ENCODE assay signal across 8 cellular contexts in the genomic region with DNA sequence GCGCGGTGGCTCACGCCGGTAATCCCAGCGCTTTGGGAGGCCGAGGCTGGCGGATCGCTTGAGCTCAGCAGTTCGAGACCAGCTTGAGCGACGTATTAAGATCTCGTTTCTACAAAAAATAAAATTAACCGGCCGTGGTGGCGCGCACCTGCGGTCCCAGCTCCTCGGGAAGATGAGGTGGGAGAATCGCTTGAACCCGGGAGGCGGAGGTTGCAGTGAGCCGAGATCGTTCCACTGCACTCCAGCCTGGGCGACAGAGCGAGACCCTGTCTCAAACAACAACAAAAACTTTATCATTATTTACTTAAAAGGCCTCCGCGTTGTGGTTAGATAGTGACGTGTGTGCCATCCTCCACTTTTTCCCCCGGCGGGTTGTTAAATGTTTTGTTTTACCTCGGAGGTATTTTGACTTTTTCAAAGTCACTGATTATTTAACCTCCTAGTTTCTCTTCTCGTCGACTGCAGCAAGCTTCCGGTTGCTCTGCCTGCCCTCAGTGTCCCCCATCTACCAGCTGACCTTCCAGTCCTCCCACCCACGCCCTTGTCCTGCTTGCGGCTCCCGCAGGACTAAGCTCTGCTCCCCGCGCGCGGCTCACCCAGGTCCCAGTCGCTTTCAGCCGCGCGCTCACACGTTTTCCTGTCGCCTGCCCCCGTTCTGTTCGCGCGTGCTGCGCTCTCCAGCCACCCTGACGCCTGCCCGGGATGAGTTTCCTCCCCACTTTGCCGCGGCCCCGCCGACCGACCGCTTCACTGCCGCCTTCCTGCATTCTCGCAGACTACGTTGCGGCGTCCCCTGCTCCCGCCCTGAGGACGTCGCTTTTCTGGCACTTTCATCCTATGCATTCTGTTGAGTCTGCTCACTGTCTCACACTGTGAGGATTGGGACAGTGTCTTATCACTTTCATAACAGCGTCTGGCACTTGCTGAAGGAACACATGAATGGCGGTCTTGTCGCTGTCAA. TPM values are rescaled to one million over a fixed set of nuclear protein-coding genes. Genes with fewer than 3 reads are reported as not detected.
A peak's percentile ranks its signal among the peaks of the same experiment; 100 is the strongest.
DNase-seq lines count a peak whose midpoint lies in the region; ATAC-seq and TF ChIP-seq lines count a peak whose summit lies in the region.

No MANE protein-coding gene starts in this region.

- DNase-seq in GDM1 (lab: John Stamatoyannopoulos, UW) (peak; percentile 87), HAP-1 (ENCODE audit: low spot score in 2 of 2) (peak; percentile 76 to 84), NCI-H1105 treated with DMSO at 0.1 percent for 48 hours (lab: John Stamatoyannopoulos, UW) (peak; percentile 87), T-helper 1 cell (peak; percentile 53 to 82 (median 69)), amniotic stem cell (lab: John Stamatoyannopoulos, UW) (peak; percentile 37), right cardiac atrium (peak; percentile 86 to 93 (median 92)), vagina (ENCODE audit: extremely low spot score in 2 of 2) (peak in 1 of 2 donors; percentile 89)

- WGBS in right cardiac atrium, result 1% methylated on average over 71 of the region's 71 CpGs

- in situ Hi-C loops in HAP-1 (cut with MboI; ENCODE audit: low sequenced_read_pairs), result loop anchor here (25.0 kb wide), 1 partner anchor 271 kb away; the partner anchor contains the start of gene SLC38A1

- ATAC-seq in right cardiac atrium, result peak; percentile 57 to 64

- intact Hi-C loops in right cardiac atrium (cut with DNase I) (no loop called here), vagina (cut with DNase I) (no loop called here)

- peak in 1 of 2 donors; percentile 34 for TF ChIP-seq POLR2A in vagina (IDR thresholded peaks at IDR 0.05)

- peak overlapping the region; percentile 63 for H3K9ac ChIP-seq in rectal smooth muscle tissue (ENCODE audit: low read length)

- peaks cover 16% of the 10 kb centered on the region for H3K4me1 ChIP-seq in HAP-1
- no peaks in the 10 kb centered on the region for H3K4me1 ChIP-seq in right cardiac atrium (ENCODE audit: control insufficient read depth, insufficient read depth, low read length)
- peaks cover 18% of the 10 kb centered on the region for H3K4me1 ChIP-seq in rectal smooth muscle tissue (ENCODE audit: control insufficient read depth, insufficient read depth, low read length)
- H3K4me1 ChIP-seq in vagina, result peaks cover 28% of the 10 kb centered on the region

- H3K27me3 ChIP-seq in HAP-1 (ENCODE audit: low read depth) (no peaks in the 10 kb centered on the region), right cardiac atrium (ENCODE audit: control insufficient read depth, insufficient read depth) (no peaks in the 10 kb centered on the region), rectal smooth muscle tissue (ENCODE audit: control insufficient read depth, insufficient read depth, low read length) (no peaks in the 10 kb centered on the region), vagina (no peaks in the 10 kb centered on the region)

- H3K27ac ChIP-seq in right cardiac atrium (ENCODE audit: low read length) (peak overlapping the region; percentile 77), rectal smooth muscle tissue (ENCODE audit: low read depth, low read length) (peak overlapping the region; percentile 89), vagina (peak overlapping the region; percentile 99)

- H3K9me3 ChIP-seq in HAP-1 (no peaks in the 10 kb centered on the region), right cardiac atrium (ENCODE audit: control insufficient read depth, low read length) (no peaks in the 10 kb centered on the region), vagina (no peaks in the 10 kb centered on the region)

- H3K36me3 ChIP-seq in HAP-1 (replicated peaks) (no peaks in the 10 kb centered on the region), rectal smooth muscle tissue (ENCODE audit: control insufficient read depth, insufficient read depth, low read length) (peaks cover 3% of the 10 kb centered on the region), vagina (no peaks in the 10 kb centered on the region)

- no peak for TF ChIP-seq CTCF in vagina (IDR thresholded peaks at IDR 0.05)

- peak overlapping the region; percentile 92 for H3K4me3 ChIP-seq in HAP-1
- H3K4me3 ChIP-seq in right cardiac atrium (ENCODE audit: low read length), result peak overlapping the region; percentile 46
- H3K4me3 ChIP-seq in rectal smooth muscle tissue (ENCODE audit: low read length), result peak overlapping the region; percentile 83
- peak overlapping the region; percentile 90 to 98 for H3K4me3 ChIP-seq in vagina

RNA-seq across cellular contexts. Expression of gene SCAF11, which starts 1.2 kb away (rescaled TPM):
- total RNA-seq in right cardiac atrium, result 10 to 100 TPM; 79.7 to 93.7 (median 82.9) TPM
- polyA plus RNA-seq in right cardiac atrium, result 23.5 TPM
- 104 TPM for total RNA-seq in vagina
